14 cellular contexts compared by ENCODE assay signal in genomic region chr14:22106700-22107697, GRCh38.
A peak's percentile ranks its signal among the peaks of the same experiment; 100 is the strongest.
DNase-seq lines count a peak whose midpoint lies in the region; ATAC-seq and TF ChIP-seq lines count a peak whose summit lies in the region.
"Had no signal": no experiment of that assay in that cellular context is flagged by ENCODE, and none has a peak within 500 bp of the region (broad histone marks: within the 10 kb centered on the region; RNA-seq: fewer than 3 reads in every experiment).

No MANE protein-coding gene starts in this region.

- H3K4me1 Mint-ChIP-seq in T-helper 1 cell treated with Interleukin-12 subunit alpha and Interleukin-12 subunit beta and Interleukin-4 antibody, amounts not matched to agents 30 μg/mL and 1 μg/mL, for 36 hours (ENCODE audit: low read depth), result peaks cover 16% of the 10 kb centered on the region
- H3K4me1 Mint-ChIP-seq in GM23338, result no peaks in the 10 kb centered on the region
- H3K4me1 Mint-ChIP-seq in activated naive CD4-positive, alpha-beta T cell treated with anti-CD3 and anti-CD28 coated beads, Interleukin-2, amount 50 U/mL, for 24 hours, result peaks cover 9% of the 10 kb centered on the region
- H3K4me1 Mint-ChIP-seq: brain had no signal

- H3K4me3 ChIP-seq in GM23338, result no peak overlapping the region
- H3K4me3 ChIP-seq: dorsolateral prefrontal cortex, suprapubic skin had no signal

- no peaks in the 10 kb centered on the region for H3F3A ChIP-seq in GM23338 (replicated peaks; ENCODE audit: low read depth)

- H3K27me3 Mint-ChIP-seq in T-helper 1 cell treated with Interleukin-12 subunit alpha and Interleukin-12 subunit beta and Interleukin-4 antibody, amounts not matched to agents 30 μg/mL and 1 μg/mL, for 36 hours (ENCODE audit: low read depth), result no peaks in the 10 kb centered on the region
- no peaks in the 10 kb centered on the region for H3K27me3 Mint-ChIP-seq in GM23338 (ENCODE audit: insufficient read depth, low read depth, poor library complexity)
- no peaks in the 10 kb centered on the region for H3K27me3 Mint-ChIP-seq in activated naive CD4-positive, alpha-beta T cell treated with anti-CD3 and anti-CD28 coated beads, Interleukin-2, amount 50 U/mL, for 24 hours

- H3K4me3 Mint-ChIP-seq in T-helper 1 cell treated with Interleukin-12 subunit alpha and Interleukin-12 subunit beta and Interleukin-4 antibody, amounts not matched to agents 30 μg/mL and 1 μg/mL, for 36 hours, result peak overlapping the region; percentile 7
- H3K4me3 Mint-ChIP-seq in GM23338, result no peak overlapping the region
- peak overlapping the region; percentile 57 for H3K4me3 Mint-ChIP-seq in activated naive CD4-positive, alpha-beta T cell treated with anti-CD3 and anti-CD28 coated beads, Interleukin-2, amount 50 U/mL, for 24 hours
- H3K4me3 Mint-ChIP-seq: brain had no signal

- H3K27me3 ChIP-seq in GM23338 (ENCODE audit: insufficient read depth), result no peaks in the 10 kb centered on the region
- H3K27me3 ChIP-seq: suprapubic skin had no signal

- no peak overlapping the region for H3K4me2 ChIP-seq in GM23338

- peak; percentile 40; the same call in 2 of the 3 replicates for ATAC-seq in GM23338

- H3K9me2 ChIP-seq in GM23338 (ENCODE audit: insufficient read depth), result no peaks in the 10 kb centered on the region

- no peak for DNase-seq in T-helper 1 cell
- no peak for DNase-seq in GM23338 (ENCODE audit: low spot score)
- DNase-seq in kidney tubule cell (ENCODE audit: low spot score), result peak; percentile 6
- no peak for DNase-seq in NOMO-1 treated with DMSO at 0.1 percent for 48 hours (lab: John Stamatoyannopoulos, UW; ENCODE audit: unreplicated experiment)
- no peak for DNase-seq in SHP77 treated with DMSO at 0.1 percent for 48 hours (lab: John Stamatoyannopoulos, UW)
- DNase-seq in NCI-H526 (lab: John Stamatoyannopoulos, UW), result no peak
- DNase-seq: COR-L47, dorsolateral prefrontal cortex, NCI-H1092 had no signal

- H3K27ac ChIP-seq in GM23338 (ENCODE audit: low read depth), result no peak overlapping the region
- H3K27ac ChIP-seq: dorsolateral prefrontal cortex, suprapubic skin, VCaP had no signal

- H4K20me1 ChIP-seq in GM23338 (replicated peaks; ENCODE audit: insufficient read depth), result no peaks in the 10 kb centered on the region

- H2AFZ ChIP-seq in GM23338, result no peak overlapping the region

- H3K79me2 ChIP-seq in GM23338 (replicated peaks; ENCODE audit: insufficient read depth), result no peaks in the 10 kb centered on the region

- no peaks in the 10 kb centered on the region for H3K9me3 Mint-ChIP-seq in T-helper 1 cell treated with Interleukin-12 subunit alpha and Interleukin-12 subunit beta and Interleukin-4 antibody, amounts not matched to agents 30 μg/mL and 1 μg/mL, for 36 hours
- H3K9me3 Mint-ChIP-seq in GM23338, result no peaks in the 10 kb centered on the region
- no peaks in the 10 kb centered on the region for H3K9me3 Mint-ChIP-seq in activated naive CD4-positive, alpha-beta T cell treated with anti-CD3 and anti-CD28 coated beads, Interleukin-2, amount 50 U/mL, for 24 hours
- H3K9me3 Mint-ChIP-seq: brain had no signal

- peak in 1 of 2 experiments; percentile 35; a peak in 1 of 4 replicates for TF ChIP-seq CTCF in GM23338 (conservative IDR thresholded peaks at IDR 0.05; ENCODE audit: low read depth in 2 of 2)

- peak overlapping the region; percentile 47 for H3K27ac Mint-ChIP-seq in T-helper 1 cell treated with Interleukin-12 subunit alpha and Interleukin-12 subunit beta and Interleukin-4 antibody, amounts not matched to agents 30 μg/mL and 1 μg/mL, for 36 hours
- H3K27ac Mint-ChIP-seq in GM23338, result no peak overlapping the region
- H3K27ac Mint-ChIP-seq in activated naive CD4-positive, alpha-beta T cell treated with anti-CD3 and anti-CD28 coated beads, Interleukin-2, amount 50 U/mL, for 24 hours, result peak overlapping the region; percentile 73
- H3K27ac Mint-ChIP-seq: brain had no signal

- no peaks in the 10 kb centered on the region for H3K4me1 ChIP-seq in GM23338 (ENCODE audit: insufficient read depth)
- H3K4me1 ChIP-seq: suprapubic skin had no signal

- no peaks in the 10 kb centered on the region for H3K36me3 ChIP-seq in GM23338 (ENCODE audit: insufficient read depth)
- H3K36me3 ChIP-seq: suprapubic skin had no signal

- no peaks in the 10 kb centered on the region for H3K36me3 Mint-ChIP-seq in T-helper 1 cell treated with Interleukin-12 subunit alpha and Interleukin-12 subunit beta and Interleukin-4 antibody, amounts not matched to agents 30 μg/mL and 1 μg/mL, for 36 hours (ENCODE audit: low read depth)
- no peaks in the 10 kb centered on the region for H3K36me3 Mint-ChIP-seq in GM23338 (ENCODE audit: low read depth)
- H3K36me3 Mint-ChIP-seq in activated naive CD4-positive, alpha-beta T cell treated with anti-CD3 and anti-CD28 coated beads, Interleukin-2, amount 50 U/mL, for 24 hours, result no peaks in the 10 kb centered on the region
- H3K36me3 Mint-ChIP-seq: brain had no signal

TF ChIP-seq in GM23338, 12 proteins besides CTCF, POLR2A, EP300 and RAD21:
- TF ChIP-seq EZH2phosphoT487 (IDR thresholded peaks at IDR 0.05; ENCODE audit: unreplicated experiment) (no peak), JUNB (IDR thresholded peaks at IDR 0.05; ENCODE audit: unreplicated experiment) (no peak), POLR2AphosphoS5 (IDR thresholded peaks at IDR 0.05; ENCODE audit: low read depth) (no peak), REST (IDR thresholded peaks at IDR 0.05; ENCODE audit: unreplicated experiment) (no peak), EZH2 (IDR thresholded peaks at IDR 0.05; ENCODE audit: low read depth, unreplicated experiment) (no peak)
